In genomic region chr17:33267279-33267790, GRCh38 we compare ENCODE assay signal across 2 cellular contexts.
TF ChIP-seq lines count a peak whose summit lies in the region.

No MANE protein-coding gene starts in this region.

TF ChIP-seq in endothelial cell of umbilical vein, 7 proteins besides CTCF, POLR2A, EP300 and RAD21:
- peak; percentile 44 for TF ChIP-seq FOS (IDR thresholded peaks at IDR 0.05; ENCODE audit: borderline replicate concordance, insufficient read depth, low read length)
- no peak for TF ChIP-seq MAX (IDR thresholded peaks at IDR 0.05; ENCODE audit: insufficient read depth, insufficient read length)
- TF ChIP-seq GATA2 (IDR thresholded peaks at IDR 0.05; ENCODE audit: insufficient read depth, insufficient read length, low read depth, low read length): peak; percentile 84
TF ChIP-seq in endothelial cell of umbilical vein: peak in this region for 2.

TF ChIP-seq in WTC11, 78 proteins besides CTCF, POLR2A, EP300 and RAD21:
- TF ChIP-seq ERG (CRISPR knock-in tag; IDR thresholded peaks at IDR 0.05): no peak
- no peak for TF ChIP-seq FOXK1 (CRISPR knock-in tag; IDR thresholded peaks at IDR 0.05)
- TF ChIP-seq ZNF138 (CRISPR knock-in tag; conservative IDR thresholded peaks at IDR 0.05): no peak
- TF ChIP-seq NR2C2 (CRISPR knock-in tag; IDR thresholded peaks at IDR 0.05): no peak
- no peak for TF ChIP-seq JAZF1 (CRISPR knock-in tag; IDR thresholded peaks at IDR 0.05)
- no peak for TF ChIP-seq ETV6 (CRISPR knock-in tag; IDR thresholded peaks at IDR 0.05)
- TF ChIP-seq GABPB1 (CRISPR knock-in tag; IDR thresholded peaks at IDR 0.05): no peak
- no peak for TF ChIP-seq HMGXB4 (CRISPR knock-in tag; IDR thresholded peaks at IDR 0.05)
- TF ChIP-seq SMAD3 (CRISPR knock-in tag; IDR thresholded peaks at IDR 0.05; ENCODE audit: borderline replicate concordance): no peak
- TF ChIP-seq AR (CRISPR knock-in tag; IDR thresholded peaks at IDR 0.05): no peak
- no peak for TF ChIP-seq ATF3 (CRISPR knock-in tag; conservative IDR thresholded peaks at IDR 0.05)
- TF ChIP-seq ZBTB43 (CRISPR knock-in tag; IDR thresholded peaks at IDR 0.05): no peak
- no peak for TF ChIP-seq E2F5 (CRISPR knock-in tag; IDR thresholded peaks at IDR 0.05)
- TF ChIP-seq FOXP1 (CRISPR knock-in tag; IDR thresholded peaks at IDR 0.05; ENCODE audit: borderline replicate concordance): no peak
